Comparison of ENCODE assay signal across 20 cellular contexts in genomic region chr12:59191372-59191771, GRCh38.
DNase-seq lines count a peak whose midpoint lies in the region; ATAC-seq, FAIRE-seq and TF ChIP-seq lines count a peak whose summit lies in the region.
"Had no signal": no experiment of that assay in that cellular context is flagged by ENCODE, and none has a peak within 500 bp of the region (broad histone marks: within the 10 kb centered on the region; RNA-seq: fewer than 3 reads in every experiment).

No MANE protein-coding gene starts in this region.

- no peak overlapping the region for H4K91ac ChIP-seq in H9 (ENCODE audit: insufficient read length, low read depth, low read length)

- ATAC-seq in PC-3: peak; percentile 55
- ATAC-seq: CD8-positive, alpha-beta T cell; GM23338 had no signal

- H2AFZ ChIP-seq in PC-3 (ENCODE audit: low read length) (no peak overlapping the region), H9 (ENCODE audit: low read length) (no peak overlapping the region)
- H2AFZ ChIP-seq: GM23338 had no signal

- H4K5ac ChIP-seq in H9 (ENCODE audit: insufficient read length, low read depth, low read length): no peak overlapping the region

- H3K23ac ChIP-seq in H9 (ENCODE audit: insufficient read length, low read depth, low read length): no peak overlapping the region

- no peak overlapping the region for H2BK20ac ChIP-seq in H9 (ENCODE audit: low read depth, low read length, poor library complexity, severe bottlenecking)

- CTCF ChIA-PET in PC-3 (lab: Charles Lee): no interaction called here

- H3K9me3 Mint-ChIP-seq in H9: no peaks in the 10 kb centered on the region; a peak in 2 of 5 replicates
- peaks cover 6% of the 10 kb centered on the region for H3K9me3 Mint-ChIP-seq in activated T-helper 2 cell treated with anti-CD3 and anti-CD28 coated beads, Interferon-gamma antibody, Interleukin-2, Interleukin-4, amounts not matched to agents 10 μg/mL and 5 μg/mL and 100 μg/mL, durations not matched to agents 14 hours and 24 hours and 36 hours
- peaks cover 13% of the 10 kb centered on the region for H3K9me3 Mint-ChIP-seq in activated T-cell treated with anti-CD3 and anti-CD28 coated beads, Interleukin-2, amount 50 U/mL, for 24 hours
- H3K9me3 Mint-ChIP-seq: GM23338, HFFc6 had no signal

- peaks cover 7% of the 10 kb centered on the region; the same call in 1 of the 2 replicates for H3K4me1 ChIP-seq in PC-3 (ENCODE audit: insufficient read depth, low read length)
- no peaks in the 10 kb centered on the region for H3K4me1 ChIP-seq in H9 (ENCODE audit: insufficient read depth, low read length)
- H3K4me1 ChIP-seq: Caco-2, HAP-1 had no signal

- H4K20me1 ChIP-seq in PC-3 (ENCODE audit: low read length) (no peaks in the 10 kb centered on the region), H9 (ENCODE audit: control insufficient read depth, insufficient read depth, insufficient read length) (no peaks in the 10 kb centered on the region)
- H4K20me1 ChIP-seq: BLaER1 had no signal

- no peak overlapping the region for H3K27ac Mint-ChIP-seq in H9
- no peak overlapping the region for H3K27ac Mint-ChIP-seq in activated T-helper 2 cell treated with anti-CD3 and anti-CD28 coated beads, Interferon-gamma antibody, Interleukin-2, Interleukin-4, amounts not matched to agents 10 μg/mL and 5 μg/mL and 100 μg/mL, durations not matched to agents 14 hours and 24 hours and 36 hours
- H3K27ac Mint-ChIP-seq in activated T-cell treated with anti-CD3 and anti-CD28 coated beads, Interleukin-2, amount 50 U/mL, for 24 hours: no peak overlapping the region
- H3K27ac Mint-ChIP-seq: B cell; CD4-positive, CD25-positive, alpha-beta regulatory T cell; CD8-positive, alpha-beta T cell; HFFc6 had no signal

- no peak for TF ChIP-seq CTCF in PC-3 (conservative IDR thresholded peaks at IDR 0.05; ENCODE audit: low read depth, low read length)
- TF ChIP-seq CTCF in bronchial epithelial cell (IDR thresholded peaks at IDR 0.05; ENCODE audit: insufficient read depth, low read length, severe bottlenecking): no peak
- TF ChIP-seq CTCF in H9 (conservative IDR thresholded peaks at IDR 0.05): no peak

- no peaks in the 10 kb centered on the region for H3K79me1 ChIP-seq in H9 (ENCODE audit: insufficient read depth, low read depth, low read length, poor library complexity, severe bottlenecking)

- H3K4me2 ChIP-seq in PC-3 (ENCODE audit: low read length) (no peak overlapping the region), H9 (ENCODE audit: insufficient read depth, insufficient read length, low read length) (no peak overlapping the region)
- H3K4me2 ChIP-seq: GM23338 had no signal

- H3K4me1 Mint-ChIP-seq in H9: peaks cover 8 to 10% of the 10 kb centered on the region in 2 experiments
- H3K4me1 Mint-ChIP-seq in activated T-helper 2 cell treated with anti-CD3 and anti-CD28 coated beads, Interferon-gamma antibody, Interleukin-2, Interleukin-4, amounts not matched to agents 10 μg/mL and 5 μg/mL and 100 μg/mL, durations not matched to agents 14 hours and 24 hours and 36 hours (ENCODE audit: low read depth): no peaks in the 10 kb centered on the region
- H3K4me1 Mint-ChIP-seq in activated T-cell treated with anti-CD3 and anti-CD28 coated beads, Interleukin-2, amount 50 U/mL, for 24 hours (ENCODE audit: low read depth): no peaks in the 10 kb centered on the region
- H3K4me1 Mint-ChIP-seq: B cell; CD4-positive, CD25-positive, alpha-beta regulatory T cell had no signal

- DNase-seq in PC-3 (peak; percentile 49), bronchial epithelial cell (ENCODE audit: low read depth) (peak; percentile 23), kidney tubule cell (ENCODE audit: low spot score) (peak; percentile 1), H9 (no peak)
- no peak for DNase-seq in activated T-helper 2 cell treated with anti-CD3 and anti-CD28 coated beads, Interferon-gamma antibody, Interleukin-2, Interleukin-4, amounts not matched to agents 10 μg/mL and 5 μg/mL and 100 μg/mL, durations not matched to agents 14 hours and 24 hours and 36 hours (ENCODE audit: low spot score)
- no peak for DNase-seq in activated T-cell treated with anti-CD3 and anti-CD28 coated beads, Interleukin-2, amount 50 U/mL, for 24 hours
- DNase-seq: Caco-2; CD4-positive, CD25-positive, alpha-beta regulatory T cell; CD8-positive, alpha-beta T cell; DMS153; DMS79 treated with DMSO at 0.1 percent for 48 hours; GF-D8; HFFc6 had no signal

- H3K14ac ChIP-seq in H9 (ENCODE audit: insufficient read depth, low read length): no peak overlapping the region

- H3K4ac ChIP-seq in H9 (ENCODE audit: low read depth, low read length): no peak overlapping the region

- H3K56ac ChIP-seq in H9 (ENCODE audit: insufficient read length, low read depth, low read length): no peak overlapping the region

- H3K4me3 Mint-ChIP-seq in H9: no peak overlapping the region
- H3K4me3 Mint-ChIP-seq in activated T-helper 2 cell treated with anti-CD3 and anti-CD28 coated beads, Interferon-gamma antibody, Interleukin-2, Interleukin-4, amounts not matched to agents 10 μg/mL and 5 μg/mL and 100 μg/mL, durations not matched to agents 14 hours and 24 hours and 36 hours (ENCODE audit: low read depth): no peak overlapping the region
- no peak overlapping the region for H3K4me3 Mint-ChIP-seq in activated T-cell treated with anti-CD3 and anti-CD28 coated beads, Interleukin-2, amount 50 U/mL, for 24 hours
- H3K4me3 Mint-ChIP-seq: B cell; CD4-positive, CD25-positive, alpha-beta regulatory T cell; CD8-positive, alpha-beta T cell; GM23338; HFFc6 had no signal

- no peaks in the 10 kb centered on the region for H3K79me2 ChIP-seq in PC-3 (ENCODE audit: low read length)
- H3K79me2 ChIP-seq in H9 (ENCODE audit: insufficient read depth, low read length): no peaks in the 10 kb centered on the region

- H3K36me3 ChIP-seq in PC-3 (ENCODE audit: low read depth, low read length) (no peaks in the 10 kb centered on the region), bronchial epithelial cell (ENCODE audit: control insufficient read depth, insufficient read depth, low read length) (no peaks in the 10 kb centered on the region)
- H3K36me3 ChIP-seq: BLaER1, HAP-1 had no signal

- no peak overlapping the region for H3T11ph ChIP-seq in H9 (ENCODE audit: low read length)

- no peak overlapping the region for H2BK15ac ChIP-seq in H9 (ENCODE audit: low read depth, low read length)

- no peak overlapping the region for H2BK12ac ChIP-seq in H9 (ENCODE audit: insufficient read length, low read depth, low read length)

- no peaks in the 10 kb centered on the region for H3K23me2 ChIP-seq in H9 (ENCODE audit: insufficient read length, low read depth, low read length, poor library complexity, severe bottlenecking)

- no peak overlapping the region for H3K18ac ChIP-seq in H9 (ENCODE audit: insufficient read length, low read depth, low read length)

- H3K27me3 ChIP-seq in PC-3 (ENCODE audit: low read length) (no peaks in the 10 kb centered on the region), bronchial epithelial cell (ENCODE audit: control insufficient read depth, insufficient read depth, low read length) (no peaks in the 10 kb centered on the region), H9 (ENCODE audit: insufficient read depth, low read length) (no peaks in the 10 kb centered on the region)
- H3K27me3 ChIP-seq: BLaER1 had no signal

- H3K9me2 ChIP-seq in PC-3 (replicated peaks; ENCODE audit: low read length): no peaks in the 10 kb centered on the region

- POLR2A ChIA-PET in PC-3 (lab: Charles Lee; ENCODE audit: unreplicated experiment): no interaction called here

- 0 out of 7 replicates have a peak, but pooled peaks cover 0 to 9% (median 0%) of the 10 kb centered on the region in 3 experiments for H3K36me3 Mint-ChIP-seq in H9 (ENCODE audit: insufficient read depth in 1 of 3, low read depth in 3 of 3)
- H3K36me3 Mint-ChIP-seq in activated T-helper 2 cell treated with anti-CD3 and anti-CD28 coated beads, Interferon-gamma antibody, Interleukin-2, Interleukin-4, amounts not matched to agents 10 μg/mL and 5 μg/mL and 100 μg/mL, durations not matched to agents 14 hours and 24 hours and 36 hours (ENCODE audit: low read depth): no peaks in the 10 kb centered on the region
- H3K36me3 Mint-ChIP-seq in activated T-cell treated with anti-CD3 and anti-CD28 coated beads, Interleukin-2, amount 50 U/mL, for 24 hours (ENCODE audit: low read depth): no peaks in the 10 kb centered on the region
- H3K36me3 Mint-ChIP-seq: CD4-positive, CD25-positive, alpha-beta regulatory T cell; CD8-positive, alpha-beta T cell had no signal

- H3K27ac ChIP-seq in PC-3 (ENCODE audit: low read length): no peak overlapping the region
- no peak overlapping the region for H3K27ac ChIP-seq in H9 (ENCODE audit: insufficient read length, low read depth, low read length)
- H3K27ac ChIP-seq: BLaER1, C4-2B had no signal

- no peak overlapping the region for H2BK120ac ChIP-seq in H9 (ENCODE audit: low read depth, low read length, poor library complexity, severe bottlenecking)

- H2BK5ac ChIP-seq in H9 (ENCODE audit: insufficient read length, low read length): no peak overlapping the region

- no peaks in the 10 kb centered on the region for H3K27me3 Mint-ChIP-seq in H9 (ENCODE audit: low read depth)
- H3K27me3 Mint-ChIP-seq in activated T-helper 2 cell treated with anti-CD3 and anti-CD28 coated beads, Interferon-gamma antibody, Interleukin-2, Interleukin-4, amounts not matched to agents 10 μg/mL and 5 μg/mL and 100 μg/mL, durations not matched to agents 14 hours and 24 hours and 36 hours (ENCODE audit: low read depth): no peaks in the 10 kb centered on the region
- H3K27me3 Mint-ChIP-seq in activated T-cell treated with anti-CD3 and anti-CD28 coated beads, Interleukin-2, amount 50 U/mL, for 24 hours: no peaks in the 10 kb centered on the region
- H3K27me3 Mint-ChIP-seq: B cell; CD4-positive, CD25-positive, alpha-beta regulatory T cell had no signal

- BruUV-seq in PC-3 (replicated peaks; lab: Mats Ljungman, UMichigan): no TSS peak

- H3K9me3 ChIP-seq in PC-3 (ENCODE audit: low read length) (no peaks in the 10 kb centered on the region), H9 (ENCODE audit: control insufficient read depth, low read depth, low read length) (no peaks in the 10 kb centered on the region)
- H3K9me3 ChIP-seq: BLaER1, Caco-2, HAP-1 had no signal

- no CpG with 5 or more reads among the region's 1 CpG for WGBS in H9 (ENCODE audit: extremely low coverage, insufficient read length, low lambda C conversion rate)

- no peak overlapping the region for H4K8ac ChIP-seq in H9 (replicated peaks; ENCODE audit: insufficient read length, low read depth, low read length)

- H2AK5ac ChIP-seq in H9 (ENCODE audit: insufficient read length, low read length): no peak overlapping the region

- no peak overlapping the region for H3K4me3 ChIP-seq in PC-3 (ENCODE audit: low read length)
- no peak overlapping the region for H3K4me3 ChIP-seq in bronchial epithelial cell (ENCODE audit: low read depth, low read length)
- H3K4me3 ChIP-seq: BLaER1, GM23338, HAP-1 had no signal

- no peak for FAIRE-seq in bronchial epithelial cell (lab: Jason Lieb, UNC)
- FAIRE-seq: GM12891, GM18507 had no signal

- intact Hi-C loops in PC-3 (cut with micrococcal nuclease): no loop called here
- intact Hi-C loops in activated T-helper 2 cell treated with anti-CD3 and anti-CD28 coated beads, Interferon-gamma antibody, Interleukin-2, Interleukin-4, amounts not matched to agents 10 μg/mL and 5 μg/mL and 100 μg/mL, durations not matched to agents 14 hours and 24 hours and 36 hours (cut with micrococcal nuclease): no loop called here

- no peaks in the 10 kb centered on the region for H3F3A ChIP-seq in PC-3 (ENCODE audit: low read length, unreplicated experiment)

- no peak overlapping the region for H3K9ac ChIP-seq in PC-3 (ENCODE audit: low read length)
- H3K9ac ChIP-seq in H9 (ENCODE audit: extremely low read depth, insufficient read length, low read length): no peak overlapping the region
- H3K9ac ChIP-seq: BLaER1 had no signal

Comparison
In these comparisons a context has a peak if more than half of its experiments do, and no peak if none do; other contexts are left out.
1. DNase-seq: peak in PC-3 (single experiment), bronchial epithelial cell (single experiment) and kidney tubule cell (single experiment); none in H9 (single experiment), activated T-helper 2 cell treated with anti-CD3 and anti-CD28 coated beads, Interferon-gamma antibody, Interleukin-2, Interleukin-4, amounts not matched to agents 10 μg/mL and 5 μg/mL and 100 μg/mL, durations not matched to agents 14 hours and 24 hours and 36 hours (single experiment) and activated T-cell treated with anti-CD3 and anti-CD28 coated beads, Interleukin-2, amount 50 U/mL, for 24 hours (single experiment).